In genomic region chr7:11155883-11156282, GRCh38 we compare ENCODE assay signal across 17 cellular contexts.
"Had no signal": no experiment of that assay in that cellular context is flagged by ENCODE, and none has a peak within 500 bp of the region (broad histone marks: within the 10 kb centered on the region; RNA-seq: fewer than 3 reads in every experiment).

No MANE protein-coding gene starts in this region.

- H3K36me3 ChIP-seq: heart left ventricle, sigmoid colon had no signal

- DNase-seq: activated CD4-positive, alpha-beta memory T cell treated with anti-CD3 and anti-CD28 coated beads, Interleukin-2, amount 10 ng/mL, durations not matched to agents 7 days and 5 days; activated CD4-positive, alpha-beta T cell treated with anti-CD3 and anti-CD28 coated beads for 1 hour; activated naive CD4-positive, alpha-beta T cell; activated T-cell treated with anti-CD3 and anti-CD28 coated beads, Interleukin-2, amount 50 U/mL, for 72 hours; effector memory CD4-positive, alpha-beta T cell; foreskin melanocyte; heart left ventricle; left ventricle myocardium superior; mesendoderm; nephron progenitor cell; psoas muscle; sigmoid colon; stimulated activated CD4-positive, alpha-beta T cell treated with anti-CD3 and anti-CD28 coated beads, Interleukin-4, amount 100 ng/mL, for 1 hour; stimulated activated CD8-positive, alpha-beta memory T cell treated with anti-CD3 and anti-CD28 coated beads, Interleukin-4, amount 100 ng/mL, for 48 hours; stimulated activated naive CD8-positive, alpha-beta T cell treated with anti-CD3 and anti-CD28 coated beads, Interleukin-15, Interleukin-2, amounts not matched to agents 100 U/mL and 50 U/mL, for 24 hours; testis had no signal

- H3K4me1 ChIP-seq: heart left ventricle, psoas muscle, sigmoid colon, testis had no signal

- H3K27ac ChIP-seq: epithelial cell of prostate, heart left ventricle, psoas muscle, sigmoid colon, testis had no signal

- H3K9me3 ChIP-seq: heart left ventricle, psoas muscle, sigmoid colon, testis had no signal

- H3K4me3 ChIP-seq: heart left ventricle, psoas muscle, sigmoid colon, testis had no signal

- H3K27me3 ChIP-seq: heart left ventricle, sigmoid colon, testis had no signal
